In the genomic region with DNA sequence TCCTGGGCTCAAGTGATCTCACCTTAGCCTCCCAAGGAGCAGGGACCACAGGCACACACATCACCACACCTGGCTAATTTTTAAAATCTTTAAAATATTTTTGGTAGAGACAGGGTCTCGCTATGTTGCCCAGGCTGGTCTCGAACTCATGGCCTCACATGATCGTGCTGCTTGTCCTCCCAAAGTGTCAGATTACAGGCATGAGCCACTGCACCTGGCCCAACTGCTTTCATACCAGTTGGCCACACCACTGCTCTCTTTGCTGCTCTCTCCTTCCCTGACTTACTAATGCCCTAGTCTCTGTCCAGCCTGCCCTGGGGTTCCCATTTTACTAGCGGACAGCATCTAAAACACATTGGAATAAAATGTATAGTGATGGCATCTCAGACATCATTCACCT, we compare ENCODE assay signal across 27 cellular contexts.
"Had no signal": no experiment of that assay in that cellular context is flagged by ENCODE, and none has a peak within 500 bp of the region (broad histone marks: within the 10 kb centered on the region; RNA-seq: fewer than 3 reads in every experiment).

No MANE protein-coding gene starts in this region.

- H3K36me3 ChIP-seq: cardiac muscle cell had no signal

- H3K4me1 Mint-ChIP-seq: activated CD4-positive, alpha-beta T cell treated with anti-CD3 and anti-CD28 coated beads for 36 hours; activated naive CD4-positive, alpha-beta T cell treated with anti-CD3 and anti-CD28 coated beads, Interleukin-2, amount 10 ng/mL, durations not matched to agents 7 days and 5 days; activated naive CD8-positive, alpha-beta T cell treated with anti-CD3 and anti-CD28 coated beads for 36 hours; T-cell had no signal

- H3K4me3 ChIP-seq: cardiac muscle cell, SK-N-MC had no signal

- H3K9ac ChIP-seq: KMS-11 had no signal

- H3K36me3 Mint-ChIP-seq: activated naive CD4-positive, alpha-beta T cell treated with anti-CD3 and anti-CD28 coated beads, Interleukin-2, amount 10 ng/mL, durations not matched to agents 7 days and 5 days; activated naive CD8-positive, alpha-beta T cell treated with anti-CD3 and anti-CD28 coated beads for 36 hours had no signal

- H3K27me3 Mint-ChIP-seq: activated CD4-positive, alpha-beta T cell treated with anti-CD3 and anti-CD28 coated beads for 36 hours; activated CD8-positive, alpha-beta T cell treated with anti-CD3 and anti-CD28 coated beads for 36 hours; activated naive CD4-positive, alpha-beta T cell treated with anti-CD3 and anti-CD28 coated beads, Interleukin-2, amount 10 ng/mL, durations not matched to agents 7 days and 5 days; activated naive CD8-positive, alpha-beta T cell treated with anti-CD3 and anti-CD28 coated beads for 36 hours; T-cell had no signal

- H3K4me3 Mint-ChIP-seq: activated CD4-positive, alpha-beta T cell treated with anti-CD3 and anti-CD28 coated beads for 36 hours; activated CD8-positive, alpha-beta T cell treated with anti-CD3 and anti-CD28 coated beads for 36 hours; activated naive CD4-positive, alpha-beta T cell treated with anti-CD3 and anti-CD28 coated beads, Interleukin-2, amount 10 ng/mL, durations not matched to agents 7 days and 5 days; activated naive CD8-positive, alpha-beta T cell treated with anti-CD3 and anti-CD28 coated beads for 36 hours; activated T-cell treated with anti-CD3 and anti-CD28 coated beads, Interleukin-2, amount 50 U/mL, for 72 hours; T-cell had no signal

- H3K9me3 Mint-ChIP-seq: activated CD8-positive, alpha-beta T cell treated with anti-CD3 and anti-CD28 coated beads for 36 hours; activated naive CD4-positive, alpha-beta T cell treated with anti-CD3 and anti-CD28 coated beads, Interleukin-2, amount 10 ng/mL, durations not matched to agents 7 days and 5 days; activated naive CD8-positive, alpha-beta T cell treated with anti-CD3 and anti-CD28 coated beads for 36 hours; activated T-cell treated with anti-CD3 and anti-CD28 coated beads, Interleukin-2, amount 50 U/mL, for 72 hours; activated T-helper 2 cell treated with anti-CD3 and anti-CD28 coated beads, Interferon-gamma antibody, Interleukin-2, Interleukin-4, amounts not matched to agents 10 μg/mL and 5 μg/mL and 100 μg/mL, durations not matched to agents 14 hours and 24 hours and 36 hours; T-cell had no signal

- DNase-seq: activated CD4-positive, alpha-beta T cell treated with anti-CD3 and anti-CD28 coated beads for 36 hours; activated CD8-positive, alpha-beta memory T cell treated with anti-CD3 and anti-CD28 coated beads, Interleukin-2, amount 50 U/mL, for 4 hours; activated CD8-positive, alpha-beta T cell treated with anti-CD3 and anti-CD28 coated beads for 36 hours; activated gamma-delta T cell treated with Interleukin-2 at 50 U/mL for 16 hours; activated naive CD4-positive, alpha-beta T cell treated with anti-CD3 and anti-CD28 coated beads, Interleukin-2, amount 10 ng/mL, durations not matched to agents 7 days and 5 days; activated naive CD8-positive, alpha-beta T cell treated with anti-CD3 and anti-CD28 coated beads for 36 hours; activated T-cell treated with anti-CD3 and anti-CD28 coated beads, Interleukin-2, amount 50 U/mL, for 72 hours; brain microvascular endothelial cell; NCI-H1092; NCI-H1417 treated with DMSO at 0.1 percent for 48 hours; NCI-H1694; NCI-H2029; NCI-H2107; NCI-H2171 treated with DMSO at 0.1 percent for 48 hours; NCI-H226; NCI-H526; NCI-H774; RPMI8226; T-cell; T-helper 2 cell; T1000 had no signal

- H3K27me3 ChIP-seq: brain microvascular endothelial cell, cardiac muscle cell had no signal

- H3K27ac Mint-ChIP-seq: activated CD4-positive, alpha-beta T cell treated with anti-CD3 and anti-CD28 coated beads for 36 hours; activated CD8-positive, alpha-beta T cell treated with anti-CD3 and anti-CD28 coated beads for 36 hours; activated naive CD4-positive, alpha-beta T cell treated with anti-CD3 and anti-CD28 coated beads, Interleukin-2, amount 10 ng/mL, durations not matched to agents 7 days and 5 days; activated naive CD8-positive, alpha-beta T cell treated with anti-CD3 and anti-CD28 coated beads for 36 hours; activated T-cell treated with anti-CD3 and anti-CD28 coated beads, Interleukin-2, amount 50 U/mL, for 72 hours; activated T-helper 2 cell treated with anti-CD3 and anti-CD28 coated beads, Interferon-gamma antibody, Interleukin-2, Interleukin-4, amounts not matched to agents 10 μg/mL and 5 μg/mL and 100 μg/mL, durations not matched to agents 14 hours and 24 hours and 36 hours; T-cell had no signal

- H3K4me2 ChIP-seq: KMS-11 had no signal

- ATAC-seq: activated CD4-positive, alpha-beta T cell treated with anti-CD3 and anti-CD28 coated beads for 36 hours; activated CD8-positive, alpha-beta T cell treated with anti-CD3 and anti-CD28 coated beads for 36 hours; activated T-cell treated with anti-CD3 and anti-CD28 coated beads, Interleukin-2, amount 50 U/mL, for 72 hours; Right ventricle myocardium inferior; T-cell had no signal

- H3K27ac ChIP-seq: brain microvascular endothelial cell, cardiac muscle cell, KMS-11, SK-N-MC, VCaP had no signal
